ENCODE assay signal across 26 cellular contexts in the genomic region with DNA sequence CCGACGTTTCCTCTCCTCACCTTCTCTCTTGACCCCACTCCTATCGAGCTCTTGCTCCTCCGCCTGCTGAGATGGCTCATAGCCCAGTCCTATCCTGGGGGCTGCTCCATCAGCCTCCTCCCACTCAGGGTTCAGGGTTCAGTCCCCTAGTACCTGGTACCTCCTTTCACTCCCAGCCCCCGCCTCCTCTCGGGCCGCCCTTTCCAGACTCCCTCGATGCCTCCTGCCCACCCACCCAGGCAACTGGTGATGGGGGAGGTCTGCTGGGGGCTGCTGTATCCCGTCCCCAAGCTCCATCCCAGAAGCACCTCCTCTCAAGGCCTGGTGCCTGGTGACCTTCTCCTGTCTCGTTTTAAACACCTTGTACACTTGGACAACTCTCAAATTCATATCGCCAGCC.
"Had no signal": no experiment of that assay in that cellular context is flagged by ENCODE, and none has a peak within 500 bp of the region (broad histone marks: within the 10 kb centered on the region; RNA-seq: fewer than 3 reads in every experiment).

No MANE protein-coding gene starts in this region.

- H3K9me3 ChIP-seq: lower lobe of right lung, mucosa of descending colon, thyroid gland had no signal

- H3K27me3 Mint-ChIP-seq: activated CD4-positive, alpha-beta T cell treated with anti-CD3 and anti-CD28 coated beads, Interleukin-2, amount 10 ng/mL, durations not matched to agents 7 days and 5 days; activated CD8-positive, alpha-beta T cell treated with anti-CD3 and anti-CD28 coated beads for 36 hours; stimulated activated naive B cell treated with anti-CD40 and anti-IgM and Interleukin-4, amounts not matched to agents 10 μg/mL and 1 μg/mL and 100 μg/mL, for 72 hours; T-cell had no signal

- H3K27ac ChIP-seq: lower lobe of right lung, thyroid gland, WERI-Rb-1 had no signal

- H3K9me3 Mint-ChIP-seq: activated CD4-positive, alpha-beta T cell treated with anti-CD3 and anti-CD28 coated beads, Interleukin-2, amount 10 ng/mL, durations not matched to agents 7 days and 5 days; activated CD8-positive, alpha-beta T cell treated with anti-CD3 and anti-CD28 coated beads for 36 hours; activated naive CD8-positive, alpha-beta T cell treated with anti-CD3 and anti-CD28 coated beads, Interleukin-2, amount 10 ng/mL, durations not matched to agents 7 days and 5 days; activated T-helper 2 cell treated with anti-CD3 and anti-CD28 coated beads, Interferon-gamma antibody, Interleukin-2, Interleukin-4, amounts not matched to agents 10 μg/mL and 5 μg/mL and 100 μg/mL, durations not matched to agents 14 hours and 24 hours and 36 hours; dendritic cell treated with granulocyte-macrophage colony-stimulating factor and Interleukin-4, amounts not matched to agents 40 ng/mL and 50 ng/mL, for 4 days; immature natural killer cell; stimulated activated naive B cell treated with anti-CD40 and anti-IgM and Interleukin-4, amounts not matched to agents 10 μg/mL and 1 μg/mL and 100 μg/mL, for 72 hours; T-cell; T-helper 2 cell treated with Interferon-gamma antibody and Interleukin-4, amounts not matched to agents 5 μg/mL and 100 μg/mL, for 36 hours had no signal

- DNase-seq: activated CD4-positive, alpha-beta T cell treated with anti-CD3 and anti-CD28 coated beads, Interleukin-2, amount 10 ng/mL, durations not matched to agents 7 days and 5 days; activated CD4-positive, CD25-positive, alpha-beta regulatory T cell treated with anti-CD3 and anti-CD28 coated beads, Interleukin-2, amount 50 U/mL, for 72 hours; activated CD8-positive, alpha-beta T cell treated with anti-CD3 and anti-CD28 coated beads for 36 hours; activated naive CD4-positive, alpha-beta T cell; activated naive CD8-positive, alpha-beta T cell treated with anti-CD3 and anti-CD28 coated beads, Interleukin-2, amount 10 ng/mL, durations not matched to agents 7 days and 5 days; activated T-cell treated with anti-CD3 and anti-CD28 coated beads, Interleukin-2, amount 50 U/mL, for 1 hour; amniotic stem cell; effector CD8-positive, alpha-beta T cell; foreskin melanocyte; immature natural killer cell; lower lobe of right lung; mesendoderm; mucosa of descending colon; posterior cingulate gyrus; small intestine; stimulated activated CD4-positive, alpha-beta T cell treated with anti-CD3 and anti-CD28 coated beads, Interleukin-15, amount 100 ng/mL, for 24 hours; stimulated activated naive B cell treated with anti-CD40 and anti-IgM and Interleukin-4, amounts not matched to agents 10 μg/mL and 1 μg/mL and 100 μg/mL, for 72 hours; T-cell; thyroid gland; WERI-Rb-1 had no signal

- H3K4me3 ChIP-seq: hepatocyte, lower lobe of right lung, mucosa of descending colon, thyroid gland had no signal

- H3K36me3 Mint-ChIP-seq: activated naive CD8-positive, alpha-beta T cell treated with anti-CD3 and anti-CD28 coated beads, Interleukin-2, amount 10 ng/mL, durations not matched to agents 7 days and 5 days; immature natural killer cell; stimulated activated naive B cell treated with anti-CD40 and anti-IgM and Interleukin-4, amounts not matched to agents 10 μg/mL and 1 μg/mL and 100 μg/mL, for 72 hours; T-cell had no signal

- H3K4me2 ChIP-seq: hepatocyte had no signal

- H3K79me2 ChIP-seq: hepatocyte had no signal

- H3K27me3 ChIP-seq: hepatocyte, thyroid gland had no signal

- H2AFZ ChIP-seq: hepatocyte had no signal

- H3K36me3 ChIP-seq: lower lobe of right lung, thyroid gland had no signal

- H3K27ac Mint-ChIP-seq: activated CD4-positive, alpha-beta T cell treated with anti-CD3 and anti-CD28 coated beads, Interleukin-2, amount 10 ng/mL, durations not matched to agents 7 days and 5 days; activated CD8-positive, alpha-beta T cell treated with anti-CD3 and anti-CD28 coated beads for 36 hours; activated naive CD8-positive, alpha-beta T cell treated with anti-CD3 and anti-CD28 coated beads, Interleukin-2, amount 10 ng/mL, durations not matched to agents 7 days and 5 days; activated T-helper 2 cell treated with anti-CD3 and anti-CD28 coated beads, Interferon-gamma antibody, Interleukin-2, Interleukin-4, amounts not matched to agents 10 μg/mL and 5 μg/mL and 100 μg/mL, durations not matched to agents 14 hours and 24 hours and 36 hours; dendritic cell treated with granulocyte-macrophage colony-stimulating factor and Interleukin-4, amounts not matched to agents 40 ng/mL and 50 ng/mL, for 4 days; stimulated activated naive B cell treated with anti-CD40 and anti-IgM and Interleukin-4, amounts not matched to agents 10 μg/mL and 1 μg/mL and 100 μg/mL, for 72 hours; T-cell; T-helper 2 cell treated with Interferon-gamma antibody and Interleukin-4, amounts not matched to agents 5 μg/mL and 100 μg/mL, for 36 hours had no signal

- H3K4me3 Mint-ChIP-seq: activated CD4-positive, alpha-beta T cell treated with anti-CD3 and anti-CD28 coated beads, Interleukin-2, amount 10 ng/mL, durations not matched to agents 7 days and 5 days; activated CD8-positive, alpha-beta T cell treated with anti-CD3 and anti-CD28 coated beads for 36 hours; activated naive CD8-positive, alpha-beta T cell treated with anti-CD3 and anti-CD28 coated beads, Interleukin-2, amount 10 ng/mL, durations not matched to agents 7 days and 5 days; dendritic cell treated with granulocyte-macrophage colony-stimulating factor and Interleukin-4, amounts not matched to agents 40 ng/mL and 50 ng/mL, for 4 days; immature natural killer cell; stimulated activated naive B cell treated with anti-CD40 and anti-IgM and Interleukin-4, amounts not matched to agents 10 μg/mL and 1 μg/mL and 100 μg/mL, for 72 hours; T-cell; T-helper 2 cell treated with Interferon-gamma antibody and Interleukin-4, amounts not matched to agents 5 μg/mL and 100 μg/mL, for 36 hours had no signal

- H3K4me1 ChIP-seq: lower lobe of right lung, thyroid gland had no signal

- H3K4me1 Mint-ChIP-seq: activated CD4-positive, alpha-beta T cell treated with anti-CD3 and anti-CD28 coated beads, Interleukin-2, amount 10 ng/mL, durations not matched to agents 7 days and 5 days; activated naive CD8-positive, alpha-beta T cell treated with anti-CD3 and anti-CD28 coated beads, Interleukin-2, amount 10 ng/mL, durations not matched to agents 7 days and 5 days; immature natural killer cell; stimulated activated naive B cell treated with anti-CD40 and anti-IgM and Interleukin-4, amounts not matched to agents 10 μg/mL and 1 μg/mL and 100 μg/mL, for 72 hours; T-cell had no signal

- ATAC-seq: activated CD8-positive, alpha-beta T cell treated with anti-CD3 and anti-CD28 coated beads for 36 hours; left lobe of liver; lower lobe of right lung; mucosa of descending colon; sciatic nerve; stimulated activated naive B cell treated with anti-CD40 and anti-IgM and Interleukin-4, amounts not matched to agents 10 μg/mL and 1 μg/mL and 100 μg/mL, for 72 hours; T-cell had no signal
